Comparison of ENCODE assay signal across 1 cellular context in genomic region chr7:55187701-55188491, GRCh38.
TF ChIP-seq lines count a peak whose summit lies in the region.

No MANE protein-coding gene starts in this region.

TF ChIP-seq in SK-N-SH, 30 proteins besides CTCF, POLR2A, EP300 and RAD21 (continued from another document):
- TF ChIP-seq USF2 (IDR thresholded peaks at IDR 0.05; ENCODE audit: borderline replicate concordance, low read depth, low read length) (no peak), ZBTB33 (IDR thresholded peaks at IDR 0.05; ENCODE audit: borderline replicate concordance, low read depth) (no peak), SMC3 (IDR thresholded peaks at IDR 0.05; ENCODE audit: low read depth, low read length) (no peak), GATA2 (CRISPR knock-in tag; IDR thresholded peaks at IDR 0.05) (no peak), IRF3 (IDR thresholded peaks at IDR 0.05; ENCODE audit: low read depth, low read length) (no peak), YY1 (IDR thresholded peaks at IDR 0.05; ENCODE audit: low read depth) (no peak), MAX (IDR thresholded peaks at IDR 0.05; ENCODE audit: low read depth) (no peak), POLR2AphosphoS5 (IDR thresholded peaks at IDR 0.05; ENCODE audit: low read depth, low read length) (no peak), MEF2A (IDR thresholded peaks at IDR 0.05; ENCODE audit: borderline replicate concordance, low read depth) (no peak), FOSL2 (IDR thresholded peaks at IDR 0.05; ENCODE audit: borderline replicate concordance, low read depth) (no peak), JUND (IDR thresholded peaks at IDR 0.05) (no peak)
